ENCODE assay signal across 8 cellular contexts in genomic region chr12:96208801-96209534, GRCh38. TPM values are rescaled to one million over a fixed set of nuclear protein-coding genes. Genes with fewer than 3 reads are reported as not detected.
DNase-seq lines count a peak whose midpoint lies in the region; ATAC-seq, FAIRE-seq and TF ChIP-seq lines count a peak whose summit lies in the region.

No MANE protein-coding gene starts in this region.

- peaks cover 99% of the 10 kb centered on the region for H3K4me1 ChIP-seq in CD4-positive, CD25-positive, alpha-beta regulatory T cell (ENCODE audit: control insufficient read depth, insufficient read depth, low read length, poor library complexity, severe bottlenecking)
- no peaks in the 10 kb centered on the region for H3K4me1 ChIP-seq in neural progenitor cell

- H3K9me3 Mint-ChIP-seq in CD4-positive, CD25-positive, alpha-beta regulatory T cell = no peaks in the 10 kb centered on the region
- peaks cover 2% of the 10 kb centered on the region for H3K9me3 Mint-ChIP-seq in neural progenitor cell
- H3K9me3 Mint-ChIP-seq in mesothelial cell of epicardium = no peaks in the 10 kb centered on the region

- no peak overlapping the region for H3K4me2 ChIP-seq in neural progenitor cell

- H3K36me3 ChIP-seq in CD4-positive, CD25-positive, alpha-beta regulatory T cell (ENCODE audit: control insufficient read depth, insufficient read depth, low read length) = no peaks in the 10 kb centered on the region
- no peaks in the 10 kb centered on the region for H3K36me3 ChIP-seq in neural progenitor cell

- H3K9me3 ChIP-seq in CD4-positive, CD25-positive, alpha-beta regulatory T cell (ENCODE audit: control insufficient read depth in 2 of 2, low read length in 2 of 2) = no peaks in the 10 kb centered on the region
- no peaks in the 10 kb centered on the region for H3K9me3 ChIP-seq in neural progenitor cell (ENCODE audit: low read depth)

- no peak for FAIRE-seq in urothelium cell line (lab: Jason Lieb, UNC)

- peak overlapping the region; percentile 87 to 90 (median 89) for H3K4me3 Mint-ChIP-seq in CD4-positive, CD25-positive, alpha-beta regulatory T cell
- H3K4me3 Mint-ChIP-seq in neural progenitor cell (no peak overlapping the region), mesothelial cell of epicardium (no peak overlapping the region)

- no peaks in the 10 kb centered on the region for H3K27me3 Mint-ChIP-seq in CD4-positive, CD25-positive, alpha-beta regulatory T cell
- H3K27me3 Mint-ChIP-seq in neural progenitor cell (ENCODE audit: insufficient read depth, low read depth) = peaks cover 7% of the 10 kb centered on the region
- no peaks in the 10 kb centered on the region for H3K27me3 Mint-ChIP-seq in mesothelial cell of epicardium (ENCODE audit: low read depth)

- H3K9ac ChIP-seq in neural progenitor cell = no peak overlapping the region

- ATAC-seq in CD4-positive, CD25-positive, alpha-beta regulatory T cell (ENCODE audit: low read depth in 2 of 2) = peak in 1 of 2 donors; percentile 11
- ATAC-seq in GM18498 (IDR thresholded peaks at IDR 0.05; ENCODE audit: unreplicated experiment) = no peak
- ATAC-seq in GM21619 (IDR thresholded peaks at IDR 0.05; ENCODE audit: unreplicated experiment) = no peak

- peak overlapping the region; percentile 81 for H3K4me3 ChIP-seq in CD4-positive, CD25-positive, alpha-beta regulatory T cell (ENCODE audit: low read depth, low read length)
- no peak overlapping the region for H3K4me3 ChIP-seq in neural progenitor cell

- H3K27ac ChIP-seq in CD4-positive, CD25-positive, alpha-beta regulatory T cell (ENCODE audit: insufficient read depth, low read length, poor library complexity, severe bottlenecking) = peak overlapping the region; percentile 71
- H3K27ac ChIP-seq in neural progenitor cell = no peak overlapping the region

- H3K27ac Mint-ChIP-seq in CD4-positive, CD25-positive, alpha-beta regulatory T cell = peak overlapping the region; percentile 83 to 98 (median 91)
- H3K27ac Mint-ChIP-seq in neural progenitor cell (no peak overlapping the region), mesothelial cell of epicardium (no peak overlapping the region)

- TF ChIP-seq CTCF in LNCAP (IDR thresholded peaks at IDR 0.05) = peak; percentile 28; the same call in 1 of the 2 replicates
- peak; percentile 9 for TF ChIP-seq CTCF in neural progenitor cell (IDR thresholded peaks at IDR 0.05)
- no peak for TF ChIP-seq CTCF in mesothelial cell of epicardium (IDR thresholded peaks at IDR 0.05; ENCODE audit: unreplicated experiment)

- DNase-seq in CD4-positive, CD25-positive, alpha-beta regulatory T cell = no peak
- DNase-seq in cerebellar cortex (ENCODE audit: low spot score) (peak; percentile 51), neural progenitor cell (ENCODE audit: low spot score) (no peak), mesothelial cell of epicardium (ENCODE audit: low spot score in 2 of 2, unreplicated experiment in 2 of 2) (no peak), urothelium cell line (ENCODE audit: low spot score) (no peak)

- H3K36me3 Mint-ChIP-seq in CD4-positive, CD25-positive, alpha-beta regulatory T cell = peaks cover 3% of the 10 kb centered on the region
- H3K36me3 Mint-ChIP-seq in neural progenitor cell = peaks cover 9% of the 10 kb centered on the region
- no peaks in the 10 kb centered on the region for H3K36me3 Mint-ChIP-seq in mesothelial cell of epicardium

- no peaks in the 10 kb centered on the region for H4K20me1 ChIP-seq in neural progenitor cell (ENCODE audit: low read depth)

- H3K79me2 ChIP-seq in neural progenitor cell (ENCODE audit: low read depth) = no peaks in the 10 kb centered on the region

- H3F3A ChIP-seq in neural progenitor cell (ENCODE audit: low read depth) = no peaks in the 10 kb centered on the region

- peaks cover 61 to 100% (median 84%) of the 10 kb centered on the region in 4 donors for H3K4me1 Mint-ChIP-seq in CD4-positive, CD25-positive, alpha-beta regulatory T cell
- H3K4me1 Mint-ChIP-seq in neural progenitor cell (peaks cover 36% of the 10 kb centered on the region), mesothelial cell of epicardium (peaks cover 28% of the 10 kb centered on the region)

- H3K27me3 ChIP-seq in CD4-positive, CD25-positive, alpha-beta regulatory T cell (ENCODE audit: control insufficient read depth, insufficient read depth, low read length) = no peaks in the 10 kb centered on the region
- H3K27me3 ChIP-seq in neural progenitor cell = no peaks in the 10 kb centered on the region

- H2AFZ ChIP-seq in neural progenitor cell (replicated peaks) = no peak overlapping the region

RNA-seq across cellular contexts. Expression of gene ELK3, which starts 14.8 kb away (rescaled TPM):
- 84.7 TPM for total RNA-seq in CD4-positive, CD25-positive, alpha-beta regulatory T cell
- 10 to 100 TPM; 33.4 to 47.9 (median 38.3) TPM for polyA plus RNA-seq in CD4-positive, CD25-positive, alpha-beta regulatory T cell
- 4.8 and 5.0 TPM in 2 replicates for total RNA-seq in neural progenitor cell (ENCODE audit: low replicate concordance)
- 27.2 to 28.2 TPM (median 28.0 TPM) in 3 replicates for total RNA-seq in mesothelial cell of epicardium

Comparison
In these comparisons a context has a peak if more than half of its experiments do, and no peak if none do; other contexts are left out.
1. H3K27ac Mint-ChIP-seq: peak in CD4-positive, CD25-positive, alpha-beta regulatory T cell (3 of 3); none in neural progenitor cell (single experiment) and mesothelial cell of epicardium (single experiment).
2. H3K4me3 Mint-ChIP-seq: peak in CD4-positive, CD25-positive, alpha-beta regulatory T cell (4 of 4); none in neural progenitor cell (single experiment) and mesothelial cell of epicardium (single experiment).